ENCODE assay signal across 10 cellular contexts in genomic region chr17:57999010-57999495, GRCh38. TPM values are rescaled to one million over a fixed set of nuclear protein-coding genes. Genes with fewer than 3 reads are reported as not detected.
DNase-seq lines count a peak whose midpoint lies in the region; ATAC-seq, FAIRE-seq and TF ChIP-seq lines count a peak whose summit lies in the region.
"Had no signal": no experiment of that assay in that cellular context is flagged by ENCODE, and none has a peak within 500 bp of the region (broad histone marks: within the 10 kb centered on the region; RNA-seq: fewer than 3 reads in every experiment).

No MANE protein-coding gene starts in this region.

- peaks cover 90% of the 10 kb centered on the region for H3K4me1 Mint-ChIP-seq in activated T-cell treated with anti-CD3 and anti-CD28 coated beads, Interleukin-2, amount 50 U/mL, for 72 hours (ENCODE audit: low read depth)
- H3K4me1 Mint-ChIP-seq in activated naive CD8-positive, alpha-beta T cell (ENCODE audit: low read depth) = peaks cover 75% of the 10 kb centered on the region
- peaks cover 24% of the 10 kb centered on the region for H3K4me1 Mint-ChIP-seq in progenitor cell of endocrine pancreas (ENCODE audit: low read depth)
- H3K4me1 Mint-ChIP-seq in glutamatergic neuron (ENCODE audit: low read depth, unreplicated experiment) = peaks cover 9% of the 10 kb centered on the region

- peak overlapping the region; percentile 92 for H3K27ac Mint-ChIP-seq in activated T-cell treated with anti-CD3 and anti-CD28 coated beads, Interleukin-2, amount 50 U/mL, for 72 hours
- H3K27ac Mint-ChIP-seq in activated naive CD8-positive, alpha-beta T cell = peak overlapping the region; percentile 86
- H3K27ac Mint-ChIP-seq in progenitor cell of endocrine pancreas (peak overlapping the region; percentile 64), glutamatergic neuron (ENCODE audit: unreplicated experiment) (no peak overlapping the region)

- FAIRE-seq in GM19239 (lab: Jason Lieb, UNC) = peak; percentile 26

- no peaks in the 10 kb centered on the region for H3K9me3 Mint-ChIP-seq in activated T-cell treated with anti-CD3 and anti-CD28 coated beads, Interleukin-2, amount 50 U/mL, for 72 hours
- H3K9me3 Mint-ChIP-seq in activated naive CD8-positive, alpha-beta T cell (ENCODE audit: low read depth) = no peaks in the 10 kb centered on the region
- H3K9me3 Mint-ChIP-seq in progenitor cell of endocrine pancreas (ENCODE audit: low read depth) (no peaks in the 10 kb centered on the region), glutamatergic neuron (ENCODE audit: unreplicated experiment) (no peaks in the 10 kb centered on the region)

- DNase-seq in activated T-cell treated with anti-CD3 and anti-CD28 coated beads, Interleukin-2, amount 50 U/mL, for 72 hours = no peak
- no peak for DNase-seq in activated T-cell treated with anti-CD3 and anti-CD28 coated beads, Interleukin-2, amount 50 U/mL, for 1 hour
- DNase-seq in GM19239 (ENCODE audit: insufficient read length, low spot score) (no peak), progenitor cell of endocrine pancreas (ENCODE audit: low spot score, unreplicated experiment) (no peak), left lobe of liver (ENCODE audit: low spot score) (no peak), glutamatergic neuron (no peak)
- no peak for DNase-seq in stimulated activated CD4-positive, alpha-beta T cell treated with anti-CD3 and anti-CD28 coated beads, Interleukin-1b, Interleukin-23, amount 100 ng/mL, for 48 hours
- DNase-seq: left ventricle myocardium superior; stimulated activated CD4-positive, alpha-beta T cell treated with anti-CD3 and anti-CD28 coated beads, Interleukin-2, amount 100 ng/mL, for 24 hours had no signal

- H3K27me3 Mint-ChIP-seq in activated T-cell treated with anti-CD3 and anti-CD28 coated beads, Interleukin-2, amount 50 U/mL, for 72 hours (ENCODE audit: low read depth) = no peaks in the 10 kb centered on the region
- H3K27me3 Mint-ChIP-seq in activated naive CD8-positive, alpha-beta T cell = no peaks in the 10 kb centered on the region
- H3K27me3 Mint-ChIP-seq in progenitor cell of endocrine pancreas = no peaks in the 10 kb centered on the region
- no peaks in the 10 kb centered on the region for H3K27me3 Mint-ChIP-seq in glutamatergic neuron (ENCODE audit: unreplicated experiment)

- peaks cover 8 to 33% of the 10 kb centered on the region in 2 donors for H3K36me3 Mint-ChIP-seq in activated T-cell treated with anti-CD3 and anti-CD28 coated beads, Interleukin-2, amount 50 U/mL, for 72 hours (ENCODE audit: insufficient read depth in 2 of 2)
- H3K36me3 Mint-ChIP-seq in activated naive CD8-positive, alpha-beta T cell = peaks cover 8% of the 10 kb centered on the region
- peaks cover 18% of the 10 kb centered on the region for H3K36me3 Mint-ChIP-seq in progenitor cell of endocrine pancreas (ENCODE audit: insufficient read depth)
- no peaks in the 10 kb centered on the region for H3K36me3 Mint-ChIP-seq in glutamatergic neuron (ENCODE audit: unreplicated experiment)

- H3K4me3 Mint-ChIP-seq in activated T-cell treated with anti-CD3 and anti-CD28 coated beads, Interleukin-2, amount 50 U/mL, for 72 hours = peak overlapping the region; percentile 58 to 65
- peak overlapping the region; percentile 44 for H3K4me3 Mint-ChIP-seq in activated naive CD8-positive, alpha-beta T cell
- H3K4me3 Mint-ChIP-seq in progenitor cell of endocrine pancreas (ENCODE audit: low read depth) (no peak overlapping the region), glutamatergic neuron (ENCODE audit: unreplicated experiment) (no peak overlapping the region)

- no peak for TF ChIP-seq CTCF in progenitor cell of endocrine pancreas (IDR thresholded peaks at IDR 0.05; ENCODE audit: unreplicated experiment)
- TF ChIP-seq CTCF in glutamatergic neuron (IDR thresholded peaks at IDR 0.05; ENCODE audit: partially characterized antibody, unreplicated experiment) = no peak

- peak; percentile 49 to 52 for ATAC-seq in activated T-cell treated with anti-CD3 and anti-CD28 coated beads, Interleukin-2, amount 50 U/mL, for 72 hours (replicated peaks in 1 of 2)
- ATAC-seq in left lobe of liver = no peak

RNA-seq across cellular contexts. Expression of gene SRSF1, which starts 8.0 kb away (rescaled TPM):
- total RNA-seq in activated T-cell treated with anti-CD3 and anti-CD28 coated beads, Interleukin-2, amount 50 U/mL, for 72 hours = 100 to 1,000 TPM; 233 to 281 TPM
- total RNA-seq in progenitor cell of endocrine pancreas = 319 and 326 TPM in 2 replicates
- total RNA-seq in left lobe of liver = 81.6 TPM
- 227 TPM for total RNA-seq in glutamatergic neuron (ENCODE audit: unreplicated experiment)

RNA-seq across cellular contexts. Expression of gene VEZF1, which starts 11.0 kb away (rescaled TPM):
- total RNA-seq in activated T-cell treated with anti-CD3 and anti-CD28 coated beads, Interleukin-2, amount 50 U/mL, for 72 hours = 10 to 100 TPM; 42.6 to 44.6 TPM
- total RNA-seq in progenitor cell of endocrine pancreas = 103 and 110 TPM in 2 replicates
- total RNA-seq in left lobe of liver = 12.5 TPM
- total RNA-seq in glutamatergic neuron (ENCODE audit: unreplicated experiment) = 88.3 TPM

RNA-seq across cellular contexts. Expression of gene CUEDC1, which starts 43.8 kb away (rescaled TPM):
- total RNA-seq in activated T-cell treated with anti-CD3 and anti-CD28 coated beads, Interleukin-2, amount 50 U/mL, for 72 hours = 1 to 10 TPM; 1.1 to 1.4 TPM
- total RNA-seq in progenitor cell of endocrine pancreas (29.2 and 30.8 TPM in 2 replicates), left lobe of liver (8.1 TPM), glutamatergic neuron (ENCODE audit: unreplicated experiment) (22.9 TPM)

Comparison
In these comparisons a context has a peak if more than half of its experiments do, and no peak if none do; other contexts are left out.
1. H3K4me3 Mint-ChIP-seq: peak in activated T-cell treated with anti-CD3 and anti-CD28 coated beads, Interleukin-2, amount 50 U/mL, for 72 hours (2 of 2) and activated naive CD8-positive, alpha-beta T cell (single experiment); none in progenitor cell of endocrine pancreas (single experiment) and glutamatergic neuron (single experiment).